ENCODE assay signal across 8 cellular contexts in genomic region chrX:122940199-122940598, GRCh38.
"Had no signal": no experiment of that assay in that cellular context is flagged by ENCODE, and none has a peak within 500 bp of the region (broad histone marks: within the 10 kb centered on the region; RNA-seq: fewer than 3 reads in every experiment).

No MANE protein-coding gene starts in this region.

- H3K4me3 ChIP-seq: GM12878 had no signal

- FAIRE-seq: G401.6, GM12878, GM12891, GM12892, GM18507, GM19239 had no signal

- DNase-seq: GDM1, GF-D8 had no signal

- ATAC-seq: GM12878 had no signal
